In the genomic region with DNA sequence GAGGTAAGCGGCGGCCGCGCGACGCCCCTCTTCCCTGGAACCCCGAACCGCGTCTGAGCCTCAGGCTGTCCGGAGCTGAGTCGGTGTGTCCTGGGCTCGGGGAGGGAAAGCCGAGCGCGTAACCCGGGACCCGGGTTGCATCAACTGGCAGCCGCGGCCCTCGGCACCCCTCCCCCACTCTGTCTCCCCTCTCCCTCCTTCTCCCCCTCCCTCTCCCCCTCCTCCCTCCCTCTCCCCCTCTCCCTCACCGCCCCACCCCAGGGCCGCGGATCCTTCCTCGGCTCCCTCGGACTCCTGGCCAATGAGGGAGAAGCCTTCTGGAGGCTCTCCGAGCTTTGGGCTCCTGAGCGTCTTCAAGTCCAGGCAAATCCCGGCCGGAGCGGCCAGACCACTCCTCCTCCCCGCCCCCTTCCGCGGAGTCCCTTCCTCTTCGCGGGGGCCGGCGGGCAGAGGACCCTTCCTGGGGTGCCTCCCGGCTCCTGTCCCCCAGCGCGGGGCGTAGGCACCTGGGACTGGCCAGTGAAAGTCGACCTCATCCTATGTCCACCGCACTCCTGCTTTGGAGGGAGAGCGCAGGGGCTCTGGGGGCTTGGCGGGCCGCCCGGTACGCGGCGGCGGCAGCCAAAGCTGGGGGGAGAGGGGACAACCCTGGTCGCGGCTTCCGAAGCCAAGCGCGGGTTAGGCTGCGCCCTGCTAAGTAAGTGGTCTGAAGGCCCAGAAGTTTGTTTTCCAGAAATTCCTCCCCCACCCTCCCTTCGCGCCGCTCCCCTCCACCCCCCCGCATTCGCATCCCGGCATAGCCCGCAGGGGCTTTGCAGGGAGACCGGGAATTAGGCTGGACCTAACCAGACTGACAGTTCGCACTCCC, we compare ENCODE assay signal across 1 cellular context.
TF ChIP-seq lines count a peak whose summit lies in the region.

No MANE protein-coding gene starts in this region.

TF ChIP-seq in K562, 482 proteins besides CTCF, POLR2A, EP300 and RAD21 (continued from another document and continues in another):
- TF ChIP-seq AFF4 (CRISPR knock-in tag; IDR thresholded peaks at IDR 0.05), result peak; percentile 94; the same call in 1 of the 2 replicates
- no peak for TF ChIP-seq FOXM1 (IDR thresholded peaks at IDR 0.05; ENCODE audit: low read depth)
- peak; percentile 37; the same call in 1 of the 2 replicates for TF ChIP-seq FOXM1 (CRISPR knock-in tag; IDR thresholded peaks at IDR 0.05; ENCODE audit: low read depth)
- no peak for TF ChIP-seq HDGF (IDR thresholded peaks at IDR 0.05)
- TF ChIP-seq, protein P1, sequence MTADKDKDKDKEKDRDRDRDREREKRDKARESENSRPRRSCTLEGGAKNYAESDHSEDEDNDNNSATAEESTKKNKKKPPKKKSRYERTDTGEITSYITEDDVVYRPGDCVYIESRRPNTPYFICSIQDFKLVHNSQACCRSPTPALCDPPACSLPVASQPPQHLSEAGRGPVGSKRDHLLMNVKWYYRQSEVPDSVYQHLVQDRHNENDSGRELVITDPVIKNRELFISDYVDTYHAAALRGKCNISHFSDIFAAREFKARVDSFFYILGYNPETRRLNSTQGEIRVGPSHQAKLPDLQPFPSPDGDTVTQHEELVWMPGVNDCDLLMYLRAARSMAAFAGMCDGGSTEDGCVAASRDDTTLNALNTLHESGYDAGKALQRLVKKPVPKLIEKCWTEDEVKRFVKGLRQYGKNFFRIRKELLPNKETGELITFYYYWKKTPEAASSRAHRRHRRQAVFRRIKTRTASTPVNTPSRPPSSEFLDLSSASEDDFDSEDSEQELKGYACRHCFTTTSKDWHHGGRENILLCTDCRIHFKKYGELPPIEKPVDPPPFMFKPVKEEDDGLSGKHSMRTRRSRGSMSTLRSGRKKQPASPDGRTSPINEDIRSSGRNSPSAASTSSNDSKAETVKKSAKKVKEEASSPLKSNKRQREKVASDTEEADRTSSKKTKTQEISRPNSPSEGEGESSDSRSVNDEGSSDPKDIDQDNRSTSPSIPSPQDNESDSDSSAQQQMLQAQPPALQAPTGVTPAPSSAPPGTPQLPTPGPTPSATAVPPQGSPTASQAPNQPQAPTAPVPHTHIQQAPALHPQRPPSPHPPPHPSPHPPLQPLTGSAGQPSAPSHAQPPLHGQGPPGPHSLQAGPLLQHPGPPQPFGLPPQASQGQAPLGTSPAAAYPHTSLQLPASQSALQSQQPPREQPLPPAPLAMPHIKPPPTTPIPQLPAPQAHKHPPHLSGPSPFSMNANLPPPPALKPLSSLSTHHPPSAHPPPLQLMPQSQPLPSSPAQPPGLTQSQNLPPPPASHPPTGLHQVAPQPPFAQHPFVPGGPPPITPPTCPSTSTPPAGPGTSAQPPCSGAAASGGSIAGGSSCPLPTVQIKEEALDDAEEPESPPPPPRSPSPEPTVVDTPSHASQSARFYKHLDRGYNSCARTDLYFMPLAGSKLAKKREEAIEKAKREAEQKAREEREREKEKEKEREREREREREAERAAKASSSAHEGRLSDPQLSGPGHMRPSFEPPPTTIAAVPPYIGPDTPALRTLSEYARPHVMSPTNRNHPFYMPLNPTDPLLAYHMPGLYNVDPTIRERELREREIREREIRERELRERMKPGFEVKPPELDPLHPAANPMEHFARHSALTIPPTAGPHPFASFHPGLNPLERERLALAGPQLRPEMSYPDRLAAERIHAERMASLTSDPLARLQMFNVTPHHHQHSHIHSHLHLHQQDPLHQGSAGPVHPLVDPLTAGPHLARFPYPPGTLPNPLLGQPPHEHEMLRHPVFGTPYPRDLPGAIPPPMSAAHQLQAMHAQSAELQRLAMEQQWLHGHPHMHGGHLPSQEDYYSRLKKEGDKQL (CRISPR knock-in tag; IDR thresholded peaks at IDR 0.05; ENCODE audit: borderline replicate concordance), result 0 out of 2 replicates have a peak, but pooled peaks have one; percentile 5
- TF ChIP-seq KDM1A (IDR thresholded peaks at IDR 0.05), result peak in 1 of 2 experiments; percentile 96; a peak in 2 of 4 replicates
- TF ChIP-seq CHD1 (IDR thresholded peaks at IDR 0.05; ENCODE audit: low read length), result peak; percentile 57
- TF ChIP-seq ATF4 (CRISPR knock-in tag; IDR thresholded peaks at IDR 0.05), result peak; percentile 74; the same call in 1 of the 2 replicates
- no peak for TF ChIP-seq MGA (IDR thresholded peaks at IDR 0.05)
- no peak for TF ChIP-seq MYC (IDR thresholded peaks at IDR 0.05; ENCODE audit: low read depth, low read length)
- no peak for TF ChIP-seq MYC (CRISPR knock-in tag; IDR thresholded peaks at IDR 0.05; ENCODE audit: borderline replicate concordance, low read depth)
- no peak for TF ChIP-seq ZNF24 (IDR thresholded peaks at IDR 0.05)
- TF ChIP-seq SIN3A (IDR thresholded peaks at IDR 0.05; ENCODE audit: borderline replicate concordance in 2 of 2, control insufficient read depth in 1 of 2, low read depth in 2 of 2, low read length in 2 of 2), result peak in 1 of 2 experiments; percentile 37; a peak in 1 of 4 replicates
- TF ChIP-seq SMARCE1 (IDR thresholded peaks at IDR 0.05), result no peak
- TF ChIP-seq AFF1 (IDR thresholded peaks at IDR 0.05; ENCODE audit: low read depth in 1 of 2, partially characterized antibody in 2 of 2), result no peak
